In genomic region chr1:64756770-64757169, GRCh38 we compare ENCODE assay signal across 25 cellular contexts.
"Had no signal": no experiment of that assay in that cellular context is flagged by ENCODE, and none has a peak within 500 bp of the region (broad histone marks: within the 10 kb centered on the region; RNA-seq: fewer than 3 reads in every experiment).

No MANE protein-coding gene starts in this region.

- H3K27me3 Mint-ChIP-seq: progenitor cell of endocrine pancreas; stimulated activated memory B cell treated with anti-CD40 and anti-IgM and Interleukin-4, amounts not matched to agents 10 μg/mL and 1 μg/mL and 100 μg/mL, for 72 hours had no signal

- H3K4me3 Mint-ChIP-seq: mesothelial cell of epicardium; naive thymus-derived CD4-positive, alpha-beta T cell; natural killer cell treated with Interleukin-12 subunit alpha and Interleukin-12 subunit beta and Interleukin-15 and Interleukin-18, amount 100 ng/mL, for 72 hours; stimulated activated memory B cell treated with anti-CD40 and anti-IgM and Interleukin-4, amounts not matched to agents 10 μg/mL and 1 μg/mL and 100 μg/mL, for 72 hours; stimulated activated naive CD8-positive, alpha-beta T cell treated with anti-CD3 and anti-CD28 coated beads, Interleukin-15, amount 100 ng/mL, for 72 hours had no signal

- H3K9me3 Mint-ChIP-seq: natural killer cell treated with Interleukin-12 subunit alpha and Interleukin-12 subunit beta and Interleukin-15 and Interleukin-18, amount 100 ng/mL, for 72 hours had no signal

- H3K36me3 ChIP-seq: left lung, ovary, right atrium auricular region, thyroid gland, upper lobe of right lung had no signal

- H3K9me3 ChIP-seq: ovary, right atrium auricular region, thyroid gland, upper lobe of right lung had no signal

- ATAC-seq: left lung; naive thymus-derived CD4-positive, alpha-beta T cell; natural killer cell treated with Interleukin-12 subunit alpha and Interleukin-12 subunit beta and Interleukin-15 and Interleukin-18, amount 100 ng/mL, for 72 hours; sciatic nerve; stimulated activated memory B cell treated with anti-CD40 and anti-IgM and Interleukin-4, amounts not matched to agents 10 μg/mL and 1 μg/mL and 100 μg/mL, for 72 hours; stimulated activated naive CD8-positive, alpha-beta T cell treated with anti-CD3 and anti-CD28 coated beads, Interleukin-15, amount 100 ng/mL, for 72 hours; upper lobe of right lung had no signal

- H3K27ac Mint-ChIP-seq: mesothelial cell of epicardium; naive thymus-derived CD4-positive, alpha-beta T cell; natural killer cell treated with Interleukin-12 subunit alpha and Interleukin-12 subunit beta and Interleukin-15 and Interleukin-18, amount 100 ng/mL, for 72 hours; progenitor cell of endocrine pancreas; stimulated activated memory B cell treated with anti-CD40 and anti-IgM and Interleukin-4, amounts not matched to agents 10 μg/mL and 1 μg/mL and 100 μg/mL, for 72 hours had no signal

- H3K27ac ChIP-seq: left lung, ovary, right atrium auricular region, thyroid gland, upper lobe of right lung had no signal

- H3K4me1 Mint-ChIP-seq: stimulated activated naive CD8-positive, alpha-beta T cell treated with anti-CD3 and anti-CD28 coated beads, Interleukin-15, amount 100 ng/mL, for 72 hours had no signal

- H3K36me3 Mint-ChIP-seq: natural killer cell treated with Interleukin-12 subunit alpha and Interleukin-12 subunit beta and Interleukin-15 and Interleukin-18, amount 100 ng/mL, for 72 hours had no signal

- H3K4me3 ChIP-seq: left lung, lung, ovary, right atrium auricular region, smooth muscle cell, thyroid gland, upper lobe of right lung had no signal

- H3K27me3 ChIP-seq: left lung, ovary, right atrium auricular region, thyroid gland, upper lobe of right lung had no signal

- H3K4me1 ChIP-seq: left lung, thyroid gland, upper lobe of right lung had no signal

- DNase-seq: hippocampal formation; kidney; left colon; left lung; mesendoderm; naive thymus-derived CD4-positive, alpha-beta T cell; ovary; stimulated activated CD4-positive, alpha-beta T cell treated with anti-CD3 and anti-CD28 coated beads, Interleukin-1b, Interleukin-23, amount 100 ng/mL, for 48 hours; stimulated activated CD4-positive, alpha-beta T cell treated with anti-CD3 and anti-CD28 coated beads, Interleukin-2, amount 100 ng/mL, for 48 hours; stimulated activated CD4-positive, alpha-beta T cell treated with anti-CD3 and anti-CD28 coated beads, Interleukin-4, amount 100 ng/mL, for 4 hours; stimulated activated CD8-positive, alpha-beta memory T cell treated with anti-CD3 and anti-CD28 coated beads, Interleukin-4, amount 100 ng/mL, for 48 hours; stimulated activated naive CD4-positive, alpha-beta T cell treated with Interleukin-2 at 50 U/mL for 16 hours; stimulated activated naive CD8-positive, alpha-beta T cell treated with anti-CD3 and anti-CD28 coated beads, Interleukin-15, amount 100 ng/mL, for 72 hours; substantia nigra; thyroid gland; trophoblast cell; upper lobe of right lung had no signal
